Comparison of ENCODE assay signal across 1 cellular context in genomic region chr11:45751430-45751829, GRCh38.
A peak's percentile ranks its signal among the peaks of the same experiment; 100 is the strongest.
TF ChIP-seq lines count a peak whose summit lies in the region.

No MANE protein-coding gene starts in this region.

TF ChIP-seq in K562, 482 proteins besides CTCF, POLR2A, EP300 and RAD21 (continued from another document):
- TF ChIP-seq PRDM10 (IDR thresholded peaks at IDR 0.05; ENCODE audit: partially characterized antibody) (no peak), RFX5 (IDR thresholded peaks at IDR 0.05; ENCODE audit: low read depth, low read length) (peak; percentile 86), TRIM28 (IDR thresholded peaks at IDR 0.05) (no peak), BMI1 (IDR thresholded peaks at IDR 0.05; ENCODE audit: low read length) (peak; percentile 64; the same call in 1 of the 2 replicates), KDM1A (IDR thresholded peaks at IDR 0.05) (peak in 1 of 2 experiments; percentile 28; a peak in 1 of 4 replicates), TCF3 (CRISPR knock-in tag; IDR thresholded peaks at IDR 0.05) (no peak), RCOR1 (IDR thresholded peaks at IDR 0.05; ENCODE audit: borderline replicate concordance in 1 of 2, low read depth in 2 of 2, low read length in 2 of 2) (peak in 1 of 2 experiments; percentile 42; a peak in 1 of 4 replicates)
